Comparison of ENCODE assay signal across 9 cellular contexts in genomic region chr3:124791639-124792111, GRCh38.
DNase-seq lines count a peak whose midpoint lies in the region; ATAC-seq and TF ChIP-seq lines count a peak whose summit lies in the region.
"Had no signal": no experiment of that assay in that cellular context is flagged by ENCODE, and none has a peak within 500 bp of the region (broad histone marks: within the 10 kb centered on the region; RNA-seq: fewer than 3 reads in every experiment).

No MANE protein-coding gene starts in this region.

- POLR2A ChIA-PET in T-cell (lab: Charles Lee) = no interaction called here

- H3F3A ChIP-seq in GM23338 (replicated peaks; ENCODE audit: low read depth) (0 out of 2 replicates have a peak, but pooled peaks cover 5% of the 10 kb centered on the region), smooth muscle cell (ENCODE audit: low read depth) (peaks cover 57% of the 10 kb centered on the region)

- H3K9ac ChIP-seq in adipocyte (ENCODE audit: low read length) (peak overlapping the region; percentile 69), smooth muscle cell (ENCODE audit: low read depth) (peak overlapping the region; percentile 89)

- ATAC-seq in GM23338 (no peak), left cardiac atrium (peak; percentile 71 to 80), T-cell (replicated peaks in 1 of 4) (no peak)

- H4K20me1 ChIP-seq in GM23338 (replicated peaks; ENCODE audit: insufficient read depth) (peaks cover 20% of the 10 kb centered on the region; the same call in 1 of the 2 replicates), smooth muscle cell (ENCODE audit: low read depth) (no peaks in the 10 kb centered on the region)

- H3K9me3 Mint-ChIP-seq in GM23338 (no peaks in the 10 kb centered on the region), T-cell (no peaks in the 10 kb centered on the region)

- peaks cover 10% of the 10 kb centered on the region for H3K27me3 Mint-ChIP-seq in GM23338 (ENCODE audit: insufficient read depth, low read depth, poor library complexity)
- peaks cover 0 to 4% of the 10 kb centered on the region in 2 donors for H3K27me3 Mint-ChIP-seq in T-cell

- H2AFZ ChIP-seq in GM23338 = no peak overlapping the region
- no peak overlapping the region for H2AFZ ChIP-seq in smooth muscle cell (ENCODE audit: low read depth)

- CTCF ChIA-PET in T-cell (lab: Charles Lee) = no interaction called here

- H3K4me3 ChIP-seq in GM23338 (no peak overlapping the region), adipocyte (ENCODE audit: low read length) (peak overlapping the region; percentile 47), smooth muscle cell (no peak overlapping the region)

- H3K36me3 ChIP-seq in GM23338 (ENCODE audit: insufficient read depth) (peaks cover 25% of the 10 kb centered on the region), adipocyte (ENCODE audit: control insufficient read depth, insufficient read depth, low read length, severe bottlenecking) (peaks cover 28% of the 10 kb centered on the region), smooth muscle cell (ENCODE audit: low read depth) (no peaks in the 10 kb centered on the region)

- peaks cover 56% of the 10 kb centered on the region for H3K36me3 Mint-ChIP-seq in GM23338 (ENCODE audit: low read depth)
- H3K36me3 Mint-ChIP-seq in T-cell = no peaks in the 10 kb centered on the region

- intact Hi-C loops in left cardiac atrium (cut with DNase I) = no loop called here

- H3K9me2 ChIP-seq in GM23338 (ENCODE audit: insufficient read depth) = no peaks in the 10 kb centered on the region

- no peaks in the 10 kb centered on the region for H3K27me3 ChIP-seq in GM23338 (ENCODE audit: insufficient read depth)
- no peaks in the 10 kb centered on the region for H3K27me3 ChIP-seq in adipocyte (replicated peaks; ENCODE audit: control insufficient read depth, insufficient read depth, low read length)
- H3K27me3 ChIP-seq in smooth muscle cell (ENCODE audit: low read depth) = no peaks in the 10 kb centered on the region

- H3K4me1 Mint-ChIP-seq in GM23338 = peaks cover 6% of the 10 kb centered on the region
- no peaks in the 10 kb centered on the region for H3K4me1 Mint-ChIP-seq in T-cell

- 15% methylated on average over 8 of the region's 8 CpGs for WGBS in smooth muscle cell (ENCODE audit: low lambda C conversion rate)

- H3K4me3 Mint-ChIP-seq in GM23338 (no peak overlapping the region), T-cell (no peak overlapping the region)

- peaks cover 29% of the 10 kb centered on the region for H3K79me2 ChIP-seq in GM23338 (replicated peaks; ENCODE audit: insufficient read depth)
- H3K79me2 ChIP-seq in smooth muscle cell (ENCODE audit: low read depth) = peaks cover 15% of the 10 kb centered on the region

- DNase-seq in GM23338 (ENCODE audit: low spot score) = no peak
- DNase-seq in adipocyte (ENCODE audit: low read depth) = peak; percentile 95
- no peak for DNase-seq in left cardiac atrium
- peak; percentile 38 for DNase-seq in smooth muscle cell (lab: John Stamatoyannopoulos, UW; ENCODE audit: unreplicated experiment)
- no peak for DNase-seq in T-cell
- no peak for DNase-seq in OCI-M1 (lab: John Stamatoyannopoulos, UW)
- DNase-seq in cortex of kidney (lab: John Stamatoyannopoulos, UW) = no peak
- DNase-seq in NCI-H1417 (lab: John Stamatoyannopoulos, UW) = no peak
- DNase-seq: NCI-H187 treated with DMSO at 0.1 percent for 48 hours had no signal

- H3K27ac ChIP-seq in GM23338 (ENCODE audit: low read depth) (peak overlapping the region; percentile 69; the same call in 1 of the 2 replicates), smooth muscle cell (ENCODE audit: low read depth) (peak overlapping the region; percentile 98)

- H3K4me2 ChIP-seq in GM23338 (no peak overlapping the region), smooth muscle cell (peak overlapping the region; percentile 72)

- H3K27ac Mint-ChIP-seq in GM23338 = 0 out of 2 replicates have a peak overlapping the region, but pooled peaks have one; percentile 39
- no peak overlapping the region for H3K27ac Mint-ChIP-seq in T-cell

- H3K4me1 ChIP-seq in GM23338 (ENCODE audit: insufficient read depth) = no peaks in the 10 kb centered on the region
- H3K4me1 ChIP-seq in adipocyte (ENCODE audit: control insufficient read depth, insufficient read depth, low read length) = peaks cover 46% of the 10 kb centered on the region
- H3K4me1 ChIP-seq in smooth muscle cell (ENCODE audit: low read depth) = peaks cover 26% of the 10 kb centered on the region

- H3K9me3 ChIP-seq in adipocyte (ENCODE audit: control insufficient read depth, low read length) (no peaks in the 10 kb centered on the region), smooth muscle cell (replicated peaks; ENCODE audit: low read depth) (no peaks in the 10 kb centered on the region)

- TF ChIP-seq CTCF in GM23338 (conservative IDR thresholded peaks at IDR 0.05; ENCODE audit: low read depth in 2 of 2) (no peak), smooth muscle cell (IDR thresholded peaks at IDR 0.05; ENCODE audit: borderline replicate concordance, insufficient read depth, poor library complexity, severe bottlenecking) (no peak)

TF ChIP-seq in GM23338, 12 proteins besides CTCF, POLR2A, EP300 and RAD21 (continues in another document):
- TF ChIP-seq ZNF462 (CRISPR knock-in tag; IDR thresholded peaks at IDR 0.05) (no peak), EZH2phosphoT487 (IDR thresholded peaks at IDR 0.05; ENCODE audit: unreplicated experiment) (no peak), NANOG (IDR thresholded peaks at IDR 0.05; ENCODE audit: borderline replicate concordance) (no peak)

Comparison
In these comparisons a context has a peak if more than half of its experiments do, and no peak if none do; other contexts are left out.
1. ATAC-seq: peak in left cardiac atrium (2 of 2); none in GM23338 (single experiment) and T-cell (0 of 4).
2. DNase-seq: peak in adipocyte (single experiment) and smooth muscle cell (single experiment); none in GM23338 (single experiment), left cardiac atrium (single experiment), T-cell (0 of 34), OCI-M1 (single experiment), cortex of kidney (single experiment) and NCI-H1417 (0 of 3).